ENCODE assay signal across 16 cellular contexts in the genomic region with DNA sequence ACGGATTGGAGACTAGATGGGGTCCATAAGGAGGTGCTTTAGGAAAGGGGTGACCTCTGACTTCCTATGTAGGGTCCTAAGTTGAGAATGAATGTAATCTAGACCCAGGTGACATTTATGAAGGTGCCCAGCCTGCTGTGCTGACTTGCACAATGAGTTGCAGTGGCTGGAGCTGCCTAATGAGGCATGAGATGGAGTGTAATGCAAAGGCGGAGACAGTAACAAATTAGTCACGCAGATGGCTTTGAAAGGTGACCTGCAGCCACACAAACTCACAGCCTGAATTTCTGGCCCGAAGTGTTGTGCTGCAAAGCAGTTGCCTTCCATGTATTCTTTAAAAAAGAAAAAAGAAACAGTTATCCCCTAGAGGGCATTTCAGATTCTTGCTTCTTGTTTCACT.
DNase-seq lines count a peak whose midpoint lies in the region; ATAC-seq, FAIRE-seq and TF ChIP-seq lines count a peak whose summit lies in the region.
"Had no signal": no experiment of that assay in that cellular context is flagged by ENCODE, and none has a peak within 500 bp of the region (broad histone marks: within the 10 kb centered on the region; RNA-seq: fewer than 3 reads in every experiment).

No MANE protein-coding gene starts in this region.

- no peaks in the 10 kb centered on the region for H3K4me1 ChIP-seq in A549

- CTCF ChIA-PET in A549 (lab: Yijun Ruan, JAX) = interaction anchor here (1.1 kb wide), 1 partner anchor 241 kb away, joined by 5 read pairs; a partner anchor contains a TSS

- ATAC-seq in A549 = no peak

- no peak for TF ChIP-seq POLR2A in A549 (IDR thresholded peaks at IDR 0.05; ENCODE audit: low read length)
- TF ChIP-seq POLR2A in GM12892 (IDR thresholded peaks at IDR 0.05; ENCODE audit: low read depth, low read length) = no peak

- H3K4me2 ChIP-seq in A549 = peak overlapping the region; percentile 33; the same call in 1 of the 3 replicates

- H3K9me3 ChIP-seq in A549 = no peaks in the 10 kb centered on the region
- H3K9me3 ChIP-seq: SJSA1 had no signal

- DNase-seq in A549 (ENCODE audit: low read depth in 1 of 2, low spot score in 1 of 2) (no peak), GM12892 (ENCODE audit: insufficient read length) (no peak), NCI-H69 (lab: John Stamatoyannopoulos, UW) (peak; percentile 6), HuH-7 (ENCODE audit: low spot score) (no peak), amniotic stem cell (lab: John Stamatoyannopoulos, UW) (no peak), RKO (ENCODE audit: low spot score) (no peak), SKM-1 (lab: John Stamatoyannopoulos, UW; ENCODE audit: unreplicated experiment) (no peak)
- DNase-seq: activated CD4-positive, alpha-beta T cell treated with anti-CD3 and anti-CD28 coated beads for 48 hours; activated naive CD4-positive, alpha-beta T cell treated with anti-CD3 and anti-CD28 coated beads, Interleukin-2, amount 10 ng/mL, durations not matched to agents 7 days and 5 days; NCI-H2029 treated with DMSO at 0.1 percent for 48 hours; stimulated activated naive CD4-positive, alpha-beta T cell; T1000 had no signal

- TF ChIP-seq CTCF in A549 (IDR thresholded peaks at IDR 0.05) = no peak

- TF ChIP-seq EP300 in A549 (IDR thresholded peaks at IDR 0.05) = no peak

- no peak for FAIRE-seq in A549 (lab: Jason Lieb, UNC)
- peak; percentile 5 for FAIRE-seq in GM12892 (lab: Jason Lieb, UNC)
- FAIRE-seq in islet of Langerhans (lab: Jason Lieb, UNC) = peak; percentile 68
- FAIRE-seq: bronchial epithelial cell, keratinocyte had no signal

- 2% methylated on average over 4 of the region's 4 CpGs for WGBS in A549 (ENCODE audit: missing lambda C conversion rate)

- no peak overlapping the region for H3K4me3 ChIP-seq in A549
- H3K4me3 ChIP-seq: SJSA1 had no signal

- POLR2A ChIA-PET in A549 (lab: Yijun Ruan, JAX) = no interaction called here

- TF ChIP-seq RAD21 in A549 (conservative IDR thresholded peaks at IDR 0.05 in 1 of 2, IDR thresholded peaks at IDR 0.05 in 1 of 2) = no peak

- H3K27ac ChIP-seq in A549 = no peak overlapping the region
- H3K27ac ChIP-seq: SJSA1 had no signal

TF ChIP-seq in A549, 52 proteins besides CTCF, POLR2A, EP300 and RAD21:
- no peak for TF ChIP-seq HOXA7 (CRISPR knock-in tag; IDR thresholded peaks at IDR 0.05)
- TF ChIP-seq, protein P1, sequence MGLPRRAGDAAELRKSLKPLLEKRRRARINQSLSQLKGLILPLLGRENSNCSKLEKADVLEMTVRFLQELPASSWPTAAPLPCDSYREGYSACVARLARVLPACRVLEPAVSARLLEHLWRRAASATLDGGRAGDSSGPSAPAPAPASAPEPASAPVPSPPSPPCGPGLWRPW (IDR thresholded peaks at IDR 0.05) = no peak
- TF ChIP-seq, protein P2, sequence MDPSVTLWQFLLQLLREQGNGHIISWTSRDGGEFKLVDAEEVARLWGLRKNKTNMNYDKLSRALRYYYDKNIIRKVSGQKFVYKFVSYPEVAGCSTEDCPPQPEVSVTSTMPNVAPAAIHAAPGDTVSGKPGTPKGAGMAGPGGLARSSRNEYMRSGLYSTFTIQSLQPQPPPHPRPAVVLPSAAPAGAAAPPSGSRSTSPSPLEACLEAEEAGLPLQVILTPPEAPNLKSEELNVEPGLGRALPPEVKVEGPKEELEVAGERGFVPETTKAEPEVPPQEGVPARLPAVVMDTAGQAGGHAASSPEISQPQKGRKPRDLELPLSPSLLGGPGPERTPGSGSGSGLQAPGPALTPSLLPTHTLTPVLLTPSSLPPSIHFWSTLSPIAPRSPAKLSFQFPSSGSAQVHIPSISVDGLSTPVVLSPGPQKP (IDR thresholded peaks at IDR 0.05; ENCODE audit: low read depth, low read length) = no peak
- no peak for TF ChIP-seq CHD4 (IDR thresholded peaks at IDR 0.05; ENCODE audit: borderline replicate concordance)
- TF ChIP-seq TP53 (CRISPR knock-in tag; IDR thresholded peaks at IDR 0.05) = no peak
- TF ChIP-seq RFX5 (IDR thresholded peaks at IDR 0.05) = no peak
- TF ChIP-seq ZFP36 (IDR thresholded peaks at IDR 0.05; ENCODE audit: borderline replicate concordance, partially characterized antibody) = no peak
- no peak for TF ChIP-seq NR3C1 (IDR thresholded peaks at IDR 0.05)
- no peak for TF ChIP-seq SREBF2 (IDR thresholded peaks at IDR 0.05)
- no peak for TF ChIP-seq GATA3 (IDR thresholded peaks at IDR 0.05; ENCODE audit: borderline replicate concordance)
- TF ChIP-seq MYC (IDR thresholded peaks at IDR 0.05; ENCODE audit: borderline replicate concordance, low read length) = no peak
- no peak for TF ChIP-seq EHMT2 (IDR thresholded peaks at IDR 0.05; ENCODE audit: low read depth)
- no peak for TF ChIP-seq POLR2AphosphoS2 (conservative IDR thresholded peaks at IDR 0.05; ENCODE audit: low read length)
- no peak for TF ChIP-seq JUNB (IDR thresholded peaks at IDR 0.05)
- TF ChIP-seq TFCP2L1 (CRISPR knock-in tag; IDR thresholded peaks at IDR 0.05) = no peak
- no peak for TF ChIP-seq CHD2 (IDR thresholded peaks at IDR 0.05; ENCODE audit: low read length, partially characterized antibody)
- TF ChIP-seq, protein P3, sequence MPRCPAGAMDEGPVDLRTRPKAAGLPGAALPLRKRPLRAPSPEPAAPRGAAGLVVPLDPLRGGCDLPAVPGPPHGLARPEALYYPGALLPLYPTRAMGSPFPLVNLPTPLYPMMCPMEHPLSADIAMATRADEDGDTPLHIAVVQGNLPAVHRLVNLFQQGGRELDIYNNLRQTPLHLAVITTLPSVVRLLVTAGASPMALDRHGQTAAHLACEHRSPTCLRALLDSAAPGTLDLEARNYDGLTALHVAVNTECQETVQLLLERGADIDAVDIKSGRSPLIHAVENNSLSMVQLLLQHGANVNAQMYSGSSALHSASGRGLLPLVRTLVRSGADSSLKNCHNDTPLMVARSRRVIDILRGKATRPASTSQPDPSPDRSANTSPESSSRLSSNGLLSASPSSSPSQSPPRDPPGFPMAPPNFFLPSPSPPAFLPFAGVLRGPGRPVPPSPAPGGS (IDR thresholded peaks at IDR 0.05) = no peak
- TF ChIP-seq, protein P4, sequence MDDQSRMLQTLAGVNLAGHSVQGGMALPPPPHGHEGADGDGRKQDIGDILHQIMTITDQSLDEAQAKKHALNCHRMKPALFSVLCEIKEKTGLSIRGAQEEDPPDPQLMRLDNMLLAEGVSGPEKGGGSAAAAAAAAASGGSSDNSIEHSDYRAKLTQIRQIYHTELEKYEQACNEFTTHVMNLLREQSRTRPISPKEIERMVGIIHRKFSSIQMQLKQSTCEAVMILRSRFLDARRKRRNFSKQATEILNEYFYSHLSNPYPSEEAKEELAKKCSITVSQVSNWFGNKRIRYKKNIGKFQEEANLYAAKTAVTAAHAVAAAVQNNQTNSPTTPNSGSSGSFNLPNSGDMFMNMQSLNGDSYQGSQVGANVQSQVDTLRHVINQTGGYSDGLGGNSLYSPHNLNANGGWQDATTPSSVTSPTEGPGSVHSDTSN (IDR thresholded peaks at IDR 0.05) = no peak
- TF ChIP-seq FOSL2 (IDR thresholded peaks at IDR 0.05) = no peak
- no peak for TF ChIP-seq FOSL2 (CRISPR knock-in tag; IDR thresholded peaks at IDR 0.05)
